In the genomic region with DNA sequence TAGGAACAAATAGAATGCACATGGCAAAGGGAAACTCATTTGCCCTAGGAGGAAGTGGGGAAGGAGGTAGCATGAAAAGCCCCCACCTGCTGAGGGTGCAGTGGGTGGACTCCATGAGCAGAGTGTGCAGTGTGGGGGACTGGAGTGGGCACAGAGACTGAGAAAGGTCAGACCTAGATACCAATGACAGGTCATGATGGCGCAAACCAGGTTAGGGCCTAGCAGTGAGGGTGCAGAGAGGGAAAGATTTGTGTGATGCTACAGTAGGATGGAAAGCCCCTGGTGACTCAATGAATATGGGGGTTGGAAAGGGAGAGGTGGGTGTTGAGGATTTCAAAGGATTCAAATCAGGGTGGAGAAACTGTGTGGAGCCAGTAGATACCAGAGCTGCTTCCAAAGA, we compare ENCODE assay signal across 20 cellular contexts.
"Had no signal": no experiment of that assay in that cellular context is flagged by ENCODE, and none has a peak within 500 bp of the region (broad histone marks: within the 10 kb centered on the region; RNA-seq: fewer than 3 reads in every experiment).

No MANE protein-coding gene starts in this region.

- DNase-seq: activated B cell treated with CpG ODN at 0.5 μM for 24 hours; activated CD8-positive, alpha-beta memory T cell treated with anti-CD3 and anti-CD28 coated beads for 24 hours; activated gamma-delta T cell treated with Interleukin-2 at 50 U/mL for 16 hours; activated naive CD4-positive, alpha-beta T cell treated with anti-CD3 and anti-CD28 coated beads, Interleukin-2, amount 50 U/mL, for 16 hours; aorta; cerebellar nuclear complex; cortex of kidney; islet precursor cell; left ventricle myocardium superior; naive thymus-derived CD4-positive, alpha-beta T cell; right cardiac atrium; spleen; stomach; T-cell; tibial artery had no signal

- FAIRE-seq: endothelial cell of umbilical vein had no signal

- H3K9ac ChIP-seq: neural progenitor cell had no signal

- H3K36me3 Mint-ChIP-seq: neural progenitor cell, T-cell had no signal

- H3K27ac ChIP-seq: gastroesophageal sphincter, hepatocyte, neural progenitor cell, stomach, tibial artery had no signal

- H3K9me3 Mint-ChIP-seq: neural progenitor cell had no signal

- H3K4me3 Mint-ChIP-seq: activated B cell treated with CpG ODN at 0.5 μM for 24 hours; naive thymus-derived CD4-positive, alpha-beta T cell; neural progenitor cell; T-cell had no signal

- H3K27me3 ChIP-seq: body of pancreas, gastroesophageal sphincter, neural progenitor cell, spleen, tibial artery had no signal

- H3K27me3 Mint-ChIP-seq: activated B cell treated with CpG ODN at 0.5 μM for 24 hours had no signal

- H3K27ac Mint-ChIP-seq: activated B cell treated with CpG ODN at 0.5 μM for 24 hours; naive thymus-derived CD4-positive, alpha-beta T cell; neural progenitor cell; T-cell had no signal

- H3K4me2 ChIP-seq: hepatocyte, neural progenitor cell had no signal

- H3K4me1 Mint-ChIP-seq: neural progenitor cell, T-cell had no signal

- H3K9me3 ChIP-seq: body of pancreas, gastroesophageal sphincter, spleen, stomach, tibial artery had no signal

- H2AFZ ChIP-seq: hepatocyte, neural progenitor cell had no signal

- H3K36me3 ChIP-seq: gastroesophageal sphincter, neural progenitor cell, spleen, stomach, tibial artery had no signal

- ATAC-seq: gastroesophageal sphincter; naive thymus-derived CD4-positive, alpha-beta T cell; T-cell had no signal

- H3K4me3 ChIP-seq: body of pancreas, gastroesophageal sphincter, hepatocyte, neural progenitor cell, spleen, stomach, tibial artery had no signal

- H3K79me2 ChIP-seq: hepatocyte had no signal

- H3K4me1 ChIP-seq: neural progenitor cell had no signal
